ENCODE assay signal across 11 cellular contexts in the genomic region with DNA sequence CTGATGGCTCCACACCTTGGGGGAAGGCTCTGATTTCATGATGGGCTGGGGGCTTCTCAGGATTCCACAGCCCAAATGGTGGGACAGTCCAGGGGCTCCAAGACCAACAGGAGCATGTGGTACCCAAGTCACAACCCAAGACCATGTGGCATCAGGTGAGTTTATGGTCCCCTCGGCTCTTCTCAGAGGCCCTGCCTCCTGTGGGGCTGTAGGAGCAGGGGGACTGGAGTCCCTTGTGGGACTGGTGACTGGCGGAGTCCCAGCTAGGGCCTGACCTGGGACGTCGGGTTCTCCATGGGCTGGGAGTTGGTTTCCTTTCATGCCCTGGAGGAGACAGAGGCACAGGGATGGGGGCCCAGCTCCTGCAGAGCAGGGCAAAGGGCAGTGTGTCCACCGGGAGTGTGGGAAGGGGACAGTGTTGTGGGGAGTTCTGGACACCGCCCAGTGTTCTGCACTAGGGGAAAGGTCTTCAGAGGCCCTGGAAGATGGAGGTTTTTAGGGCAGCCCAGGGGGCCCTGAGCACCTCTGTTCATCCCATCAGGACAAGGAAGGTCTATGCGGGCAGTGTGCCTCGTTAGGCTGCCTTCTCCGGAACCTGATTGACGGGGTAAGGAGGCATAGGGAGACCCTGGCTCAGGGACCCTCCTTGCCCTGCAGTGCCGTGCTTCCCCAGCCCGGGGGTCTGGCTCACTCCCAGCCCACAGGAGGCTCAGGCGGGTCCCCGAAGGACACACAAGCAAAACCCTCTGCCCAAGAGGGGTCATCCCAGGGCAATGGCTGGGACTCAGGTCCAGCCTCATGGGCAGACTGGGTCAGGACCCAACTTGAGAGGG. TPM values are rescaled to one million over a fixed set of nuclear protein-coding genes. Genes with fewer than 3 reads are reported as not detected.
DNase-seq lines count a peak whose midpoint lies in the region; ATAC-seq, FAIRE-seq and TF ChIP-seq lines count a peak whose summit lies in the region.
"Not testable (repeated sequence)": the region's sequence is repeated elsewhere in the genome, so short reads cannot be mapped to it uniquely, and the experiment has no call there.
"Had no signal": no experiment of that assay in that cellular context is flagged by ENCODE, and none has a peak within 500 bp of the region (broad histone marks: within the 10 kb centered on the region; RNA-seq: fewer than 3 reads in every experiment).

No MANE protein-coding gene starts in this region.

- not testable (repeated sequence) for H3K4me3 Mint-ChIP-seq in activated CD4-positive, alpha-beta T cell treated with anti-CD3 and anti-CD28 coated beads for 36 hours; activated CD4-positive, alpha-beta memory T cell treated with anti-CD3 and anti-CD28 coated beads for 36 hours; osteocyte (ENCODE audit: unreplicated experiment)

- not testable (repeated sequence) for H2AFZ ChIP-seq in HepG2 (ENCODE audit: low read length); neuronal stem cell (ENCODE audit: low read length)

- H3K4me2 ChIP-seq in HepG2 (ENCODE audit: low read depth, low read length), result peak overlapping the region; percentile 39; the same call in 1 of the 2 replicates
- not testable (repeated sequence) for H3K4me2 ChIP-seq in neuronal stem cell (ENCODE audit: insufficient read depth, low read length, poor library complexity, severe bottlenecking)

- H3K23ac ChIP-seq in neuronal stem cell (ENCODE audit: low read depth, low read length, poor library complexity), result not testable (repeated sequence)

- not testable (repeated sequence) for H3K4me3 ChIP-seq in esophagus muscularis mucosa; HepG2 (replicated peaks in 1 of 3; ENCODE audit: insufficient read depth in 1 of 3, low read depth in 2 of 3, low read length in 3 of 3); neuronal stem cell (ENCODE audit: low read length in 2 of 2)

- POLR2A ChIA-PET in activated CD4-positive, alpha-beta T cell treated with anti-CD3 and anti-CD28 coated beads for 36 hours (lab: Charles Lee); activated CD4-positive, alpha-beta memory T cell treated with anti-CD3 and anti-CD28 coated beads for 36 hours (lab: Charles Lee); HepG2 (lab: Yijun Ruan, JAX): not testable (repeated sequence)

- not testable (repeated sequence) for H2BK120ac ChIP-seq in neuronal stem cell (ENCODE audit: low read depth, low read length)

- FAIRE-seq in HepG2 (lab: Jason Lieb, UNC), result not testable (repeated sequence)

- not testable (repeated sequence) for H3K9me3 ChIP-seq in esophagus muscularis mucosa; HepG2 (ENCODE audit: low read length); neuronal stem cell (replicated peaks in 1 of 2; ENCODE audit: control insufficient read depth in 2 of 2, insufficient read depth in 1 of 2, low read depth in 1 of 2, low read length in 2 of 2)

- not testable (repeated sequence) for H3K4ac ChIP-seq in neuronal stem cell (ENCODE audit: low read length)

- peak overlapping the region; percentile 56 for H3K14ac ChIP-seq in neuronal stem cell (ENCODE audit: low read length)

- not testable (repeated sequence) for H3K27ac ChIP-seq in esophagus muscularis mucosa (replicated peaks in 1 of 4); HepG2 (ENCODE audit: extremely low read length, insufficient read depth, low read length); neuronal stem cell (replicated peaks; ENCODE audit: low read length)

- TF ChIP-seq POLR2A in esophagus muscularis mucosa (IDR thresholded peaks at IDR 0.05; ENCODE audit: low read depth); HepG2 (IDR thresholded peaks at IDR 0.05; ENCODE audit: insufficient read depth in 1 of 2, low read depth in 2 of 2, low read length in 2 of 2): not testable (repeated sequence)

- H3K36me3 Mint-ChIP-seq in activated CD4-positive, alpha-beta T cell treated with anti-CD3 and anti-CD28 coated beads for 36 hours (ENCODE audit: low read depth); activated CD4-positive, alpha-beta memory T cell treated with anti-CD3 and anti-CD28 coated beads for 36 hours; osteocyte (ENCODE audit: unreplicated experiment): not testable (repeated sequence)

- not testable (repeated sequence) for H3K9me3 Mint-ChIP-seq in activated CD4-positive, alpha-beta T cell treated with anti-CD3 and anti-CD28 coated beads for 36 hours (ENCODE audit: low read depth); activated CD4-positive, alpha-beta memory T cell treated with anti-CD3 and anti-CD28 coated beads for 36 hours; osteocyte (ENCODE audit: unreplicated experiment)

- not testable (repeated sequence) for H3K27me3 Mint-ChIP-seq in activated CD4-positive, alpha-beta T cell treated with anti-CD3 and anti-CD28 coated beads for 36 hours; activated CD4-positive, alpha-beta memory T cell treated with anti-CD3 and anti-CD28 coated beads for 36 hours; osteocyte (ENCODE audit: unreplicated experiment)

- not testable (repeated sequence) for H3K4me1 ChIP-seq in esophagus muscularis mucosa; neuronal stem cell (ENCODE audit: control insufficient read depth in 2 of 2, insufficient read depth in 1 of 2, low read depth in 1 of 2, low read length in 2 of 2)
- peaks cover 20% of the 10 kb centered on the region for H3K4me1 ChIP-seq in HepG2 (ENCODE audit: insufficient read depth, low read length)

- H2BK15ac ChIP-seq in neuronal stem cell (ENCODE audit: low read length), result not testable (repeated sequence)

- not testable (repeated sequence) for H3K4me1 Mint-ChIP-seq in activated CD4-positive, alpha-beta T cell treated with anti-CD3 and anti-CD28 coated beads for 36 hours; activated CD4-positive, alpha-beta memory T cell treated with anti-CD3 and anti-CD28 coated beads for 36 hours (ENCODE audit: low read depth); osteocyte (ENCODE audit: unreplicated experiment)

- intact Hi-C loops in activated CD4-positive, alpha-beta T cell treated with anti-CD3 and anti-CD28 coated beads for 36 hours (cut with DNase I, micrococcal nuclease); activated CD4-positive, alpha-beta memory T cell treated with anti-CD3 and anti-CD28 coated beads for 36 hours (cut with micrococcal nuclease); esophagus muscularis mucosa (cut with DNase I); HepG2 (cut with micrococcal nuclease; ENCODE audit: unreplicated experiment); sciatic nerve (cut with DNase I): not testable (repeated sequence)

- H4K20me1 ChIP-seq in HepG2 (ENCODE audit: insufficient read depth, low read length), result not testable (repeated sequence)

- not testable (repeated sequence) for H3K79me1 ChIP-seq in neuronal stem cell (ENCODE audit: low read depth, low read length)

- not testable (repeated sequence) for BruUV-seq in HepG2 (replicated peaks; lab: Mats Ljungman, UMichigan)

- H2BK12ac ChIP-seq in neuronal stem cell (ENCODE audit: low read length), result not testable (repeated sequence)

- not testable (repeated sequence) for TF ChIP-seq EP300 in esophagus muscularis mucosa (IDR thresholded peaks at IDR 0.05); HepG2 (IDR thresholded peaks at IDR 0.05; ENCODE audit: low read depth in 2 of 2, low read length in 2 of 2); HepG2 (CRISPR knock-in tag; IDR thresholded peaks at IDR 0.05; ENCODE audit: borderline replicate concordance)

- H3K27ac Mint-ChIP-seq in activated CD4-positive, alpha-beta T cell treated with anti-CD3 and anti-CD28 coated beads for 36 hours; activated CD4-positive, alpha-beta memory T cell treated with anti-CD3 and anti-CD28 coated beads for 36 hours; osteocyte (ENCODE audit: unreplicated experiment): not testable (repeated sequence)

- DNase-seq in activated CD4-positive, alpha-beta T cell treated with anti-CD3 and anti-CD28 coated beads for 36 hours, result peak; percentile 1
- peak; percentile 6 for DNase-seq in activated CD4-positive, alpha-beta memory T cell treated with anti-CD3 and anti-CD28 coated beads for 36 hours
- DNase-seq in esophagus muscularis mucosa (ENCODE audit: extremely low spot score) (peak; percentile 74), osteocyte (ENCODE audit: extremely low spot score, unreplicated experiment) (peak; percentile 81), sciatic nerve (ENCODE audit: low spot score) (peak; percentile 43)
- not testable (repeated sequence) for DNase-seq in HepG2 (ENCODE audit: low spot score); neuronal stem cell (ENCODE audit: low spot score)

- H2BK5ac ChIP-seq in neuronal stem cell (ENCODE audit: low read length), result not testable (repeated sequence)

- TF ChIP-seq CTCF in esophagus muscularis mucosa (IDR thresholded peaks at IDR 0.05); HepG2 (CRISPR knock-in tag; IDR thresholded peaks at IDR 0.05); osteocyte (IDR thresholded peaks at IDR 0.05): not testable (repeated sequence)

- not testable (repeated sequence) for H2AK5ac ChIP-seq in neuronal stem cell (ENCODE audit: low read depth, low read length)

- TF ChIP-seq RAD21 in HepG2 (CRISPR knock-in tag; IDR thresholded peaks at IDR 0.05), result not testable (repeated sequence)

- H3K18ac ChIP-seq in neuronal stem cell (ENCODE audit: low read length), result not testable (repeated sequence)

- not testable (repeated sequence) for H4K8ac ChIP-seq in neuronal stem cell (ENCODE audit: low read depth, low read length)

- not testable (repeated sequence) for H3K9ac ChIP-seq in HepG2 (ENCODE audit: insufficient read depth, low read depth, low read length); neuronal stem cell (ENCODE audit: low read depth, low read length, poor library complexity)

- not testable (repeated sequence) for H3K79me2 ChIP-seq in HepG2 (ENCODE audit: insufficient read depth, low read length)

- H3K36me3 ChIP-seq in esophagus muscularis mucosa; HepG2 (replicated peaks in 1 of 2; ENCODE audit: control insufficient read depth in 1 of 2, insufficient read depth in 2 of 2, low read length in 2 of 2); neuronal stem cell (replicated peaks in 1 of 2; ENCODE audit: control insufficient read depth in 2 of 2, insufficient read depth in 2 of 2, low read length in 2 of 2): not testable (repeated sequence)

- in situ Hi-C loops in HepG2 (cut with HindIII; ENCODE audit: extremely low pct_ligation_motif_present, low pct_unique_long_range_greater_than_20kb), result not testable (repeated sequence)

- not testable (repeated sequence) for H4K91ac ChIP-seq in neuronal stem cell (ENCODE audit: low read depth, low read length, poor library complexity)

- not testable (repeated sequence) for H3K27me3 ChIP-seq in esophagus muscularis mucosa; neuronal stem cell (ENCODE audit: control insufficient read depth in 3 of 3, insufficient read depth in 3 of 3, low read depth in 1 of 3, low read length in 3 of 3)
- peaks cover 2 to 20% of the 10 kb centered on the region in 2 experiments; a peak in 4 of 5 replicates for H3K27me3 ChIP-seq in HepG2 (ENCODE audit: control insufficient read depth in 1 of 2, insufficient read depth in 2 of 2, low read length in 2 of 2)

- CTCF ChIA-PET in activated CD4-positive, alpha-beta T cell treated with anti-CD3 and anti-CD28 coated beads for 36 hours (lab: Charles Lee); activated CD4-positive, alpha-beta memory T cell treated with anti-CD3 and anti-CD28 coated beads for 36 hours (lab: Charles Lee); HepG2 (lab: Yijun Ruan, JAX; ENCODE audit: low intra/inter-chr PET ratio, low total read pairs): not testable (repeated sequence)

- WGBS in esophagus muscularis mucosa, result 60% methylated on average over 1 of the region's 14 CpGs
- 28% methylated on average over 2 of the region's 14 CpGs for WGBS in HepG2 (ENCODE audit: low lambda C conversion rate)
- WGBS in neuronal stem cell (ENCODE audit: extremely low coverage in 2 of 2, insufficient read length in 2 of 2, insufficient replicate concordance in 1 of 2), 2 donors, result no CpG with 5 or more reads among the region's 14 CpGs

- ATAC-seq in activated CD4-positive, alpha-beta T cell treated with anti-CD3 and anti-CD28 coated beads for 36 hours; HepG2; sciatic nerve: not testable (repeated sequence)

RNA-seq across cellular contexts. Expression of gene USP6, which starts 21.0 kb away (rescaled TPM):
- total RNA-seq in activated CD4-positive, alpha-beta T cell treated with anti-CD3 and anti-CD28 coated beads for 36 hours, result under 1 TPM in 1 of 2 experiments, not detected in 1; 0.07 TPM
- total RNA-seq in activated CD4-positive, alpha-beta memory T cell treated with anti-CD3 and anti-CD28 coated beads for 36 hours, result under 1 TPM; 0.05 TPM
- total RNA-seq in esophagus muscularis mucosa (1 to 10 TPM in 1 of 4 donors, under 1 TPM in 2, not detected in 1; 0.06 to 2.9 (median 0.33) TPM), HepG2 (2016; rRNA removed; fragmentation: Illumina TruSeq; extraction: Trizol) (0.04 TPM in 2 replicates), osteocyte (0.13 and 0.16 TPM in 2 replicates), sciatic nerve (0.31 TPM)
- not detected in 2 replicates for total RNA-seq in HepG2 (2016; cell fraction: cytosol; rRNA removed; fragmentation: Illumina TruSeq; extraction: Trizol; ENCODE audit: low read depth)
- total RNA-seq in HepG2 (2016; cell fraction: insoluble cytoplasmic fraction; rRNA removed; fragmentation: Illumina TruSeq; extraction: Trizol), result 0.04 TPM in 2 replicates
- total RNA-seq in HepG2 (2016; cell fraction: membrane; rRNA removed; fragmentation: Illumina TruSeq; extraction: Trizol), result 0.03 TPM in 1 of 2 replicates, not detected in the other
- not detected in 2 replicates for total RNA-seq in HepG2 (2016; cell fraction: nucleus; rRNA removed; fragmentation: Illumina TruSeq; extraction: Trizol)
- polyA plus RNA-seq in HepG2 (2011; rRNA removed), result not detected in 2 replicates
- polyA plus RNA-seq in HepG2 (2011; cell fraction: cytosol; rRNA removed), result not detected in 2 replicates
- polyA plus RNA-seq in HepG2 (2011; cell fraction: nucleus; rRNA removed), result 0.03 TPM in 1 of 2 replicates, not detected in the other
- polyA plus RNA-seq in HepG2 (2012), result 0.07 and 0.09 TPM in 2 replicates
- polyA plus RNA-seq in HepG2 (2016; cell fraction: cytosol; fragmentation: Illumina TruSeq; extraction: Trizol; ENCODE audit: low read depth), result 0.01 TPM in 1 of 2 replicates, not detected in the other
- 0.07 and 0.09 TPM in 2 replicates for polyA plus RNA-seq in HepG2 (2016; cell fraction: insoluble cytoplasmic fraction; fragmentation: Illumina TruSeq; extraction: Trizol; ENCODE audit: low read depth)
- polyA plus RNA-seq in HepG2 (2016; cell fraction: membrane; fragmentation: Illumina TruSeq; extraction: Trizol; ENCODE audit: low read depth), result 0.02 and 0.05 TPM in 2 replicates
- 0.13 and 0.14 TPM in 2 replicates for polyA plus RNA-seq in HepG2 (2016; cell fraction: nucleus; fragmentation: Illumina TruSeq; extraction: Trizol; ENCODE audit: insufficient read depth, low read depth)
- 0.02 TPM in 1 of 2 replicates, not detected in the other for polyA minus RNA-seq in HepG2 (2011; rRNA and poly(A)+ RNA removed; ENCODE audit: low replicate concordance)
- not detected in 2 replicates for polyA minus RNA-seq in HepG2 (2011; cell fraction: cytosol; rRNA and poly(A)+ RNA removed)
- not detected in 2 replicates for polyA minus RNA-seq in HepG2 (2011; cell fraction: nucleus; rRNA and poly(A)+ RNA removed)
- 0.03 TPM for polyA plus RNA-seq in neuronal stem cell (2013, experiment 1 of 2)
- 0.04 TPM for polyA plus RNA-seq in neuronal stem cell (2013, experiment 2 of 2)
- total RNA-seq: CD4-positive, CD25-positive, alpha-beta regulatory T cell; Daoy; G401 had no signal
- polyA plus RNA-seq: AG04450 had no signal

RNA-seq across cellular contexts. Expression of gene ZNF232, which starts 25.1 kb away (rescaled TPM):
- 10 to 100 TPM; 16.1 to 16.2 TPM for total RNA-seq in activated CD4-positive, alpha-beta T cell treated with anti-CD3 and anti-CD28 coated beads for 36 hours
- total RNA-seq in activated CD4-positive, alpha-beta memory T cell treated with anti-CD3 and anti-CD28 coated beads for 36 hours, result 10 to 100 TPM; 13.6 to 14.2 TPM
- total RNA-seq in esophagus muscularis mucosa, result 10 to 100 TPM in 2 of 4 donors, 1 to 10 TPM in 2; 8.4 to 12.5 (median 10.8) TPM
- total RNA-seq in HepG2 (2016; rRNA removed; fragmentation: Illumina TruSeq; extraction: Trizol), result 28.7 and 35.4 TPM in 2 replicates
- 13.3 and 13.6 TPM in 2 replicates for total RNA-seq in HepG2 (2016; cell fraction: cytosol; rRNA removed; fragmentation: Illumina TruSeq; extraction: Trizol; ENCODE audit: low read depth)
- 29.8 and 36.0 TPM in 2 replicates for total RNA-seq in HepG2 (2016; cell fraction: insoluble cytoplasmic fraction; rRNA removed; fragmentation: Illumina TruSeq; extraction: Trizol)
- total RNA-seq in HepG2 (2016; cell fraction: membrane; rRNA removed; fragmentation: Illumina TruSeq; extraction: Trizol), result 26.1 and 26.5 TPM in 2 replicates
- total RNA-seq in HepG2 (2016; cell fraction: nucleus; rRNA removed; fragmentation: Illumina TruSeq; extraction: Trizol), result 22.6 and 26.3 TPM in 2 replicates
- 7.8 and 9.2 TPM in 2 replicates for polyA plus RNA-seq in HepG2 (2011; rRNA removed)
- polyA plus RNA-seq in HepG2 (2011; cell fraction: cytosol; rRNA removed), result 7.4 TPM in 2 replicates
- 9.1 and 10.7 TPM in 2 replicates for polyA plus RNA-seq in HepG2 (2011; cell fraction: nucleus; rRNA removed)
- 10.0 and 10.9 TPM in 2 replicates for polyA plus RNA-seq in HepG2 (2012)
- 8.9 and 10.2 TPM in 2 replicates for polyA plus RNA-seq in HepG2 (2016; cell fraction: cytosol; fragmentation: Illumina TruSeq; extraction: Trizol; ENCODE audit: low read depth)
- 28.1 and 28.6 TPM in 2 replicates for polyA plus RNA-seq in HepG2 (2016; cell fraction: insoluble cytoplasmic fraction; fragmentation: Illumina TruSeq; extraction: Trizol; ENCODE audit: low read depth)
- 15.0 and 17.3 TPM in 2 replicates for polyA plus RNA-seq in HepG2 (2016; cell fraction: membrane; fragmentation: Illumina TruSeq; extraction: Trizol; ENCODE audit: low read depth)
- polyA plus RNA-seq in HepG2 (2016; cell fraction: nucleus; fragmentation: Illumina TruSeq; extraction: Trizol; ENCODE audit: insufficient read depth, low read depth), result 30.1 and 30.5 TPM in 2 replicates
- polyA minus RNA-seq in HepG2 (2011; rRNA and poly(A)+ RNA removed; ENCODE audit: low replicate concordance), result 3.9 and 8.3 TPM in 2 replicates
- polyA minus RNA-seq in HepG2 (2011; cell fraction: cytosol; rRNA and poly(A)+ RNA removed), result 2.6 and 6.2 TPM in 2 replicates
- polyA minus RNA-seq in HepG2 (2011; cell fraction: nucleus; rRNA and poly(A)+ RNA removed), result 7.5 and 10.1 TPM in 2 replicates
- polyA plus RNA-seq in neuronal stem cell (2013, experiment 1 of 2), result 25.0 TPM
- polyA plus RNA-seq in neuronal stem cell (2013, experiment 2 of 2), result 24.4 TPM
- total RNA-seq in osteocyte, result 7.9 and 8.5 TPM in 2 replicates
- 10.0 TPM for total RNA-seq in sciatic nerve

RNA-seq across cellular contexts. Expression of gene ZNF594, which starts 54.9 kb away (rescaled TPM):
- total RNA-seq in activated CD4-positive, alpha-beta T cell treated with anti-CD3 and anti-CD28 coated beads for 36 hours, result 1 to 10 TPM; 8.0 to 8.4 TPM
- 1 to 10 TPM; 5.3 to 6.2 TPM for total RNA-seq in activated CD4-positive, alpha-beta memory T cell treated with anti-CD3 and anti-CD28 coated beads for 36 hours
- total RNA-seq in esophagus muscularis mucosa (10 to 100 TPM in 2 of 4 donors, 1 to 10 TPM in 2; 7.5 to 13.3 (median 9.6) TPM), HepG2 (2016; rRNA removed; fragmentation: Illumina TruSeq; extraction: Trizol) (9.0 and 9.6 TPM in 2 replicates), osteocyte (9.2 and 10.4 TPM in 2 replicates), sciatic nerve (16.5 TPM)
- total RNA-seq in HepG2 (2016; cell fraction: cytosol; rRNA removed; fragmentation: Illumina TruSeq; extraction: Trizol; ENCODE audit: low read depth), result 1.1 and 2.2 TPM in 2 replicates
- total RNA-seq in HepG2 (2016; cell fraction: insoluble cytoplasmic fraction; rRNA removed; fragmentation: Illumina TruSeq; extraction: Trizol), result 9.2 and 10.9 TPM in 2 replicates
- 4.9 and 5.1 TPM in 2 replicates for total RNA-seq in HepG2 (2016; cell fraction: membrane; rRNA removed; fragmentation: Illumina TruSeq; extraction: Trizol)
- total RNA-seq in HepG2 (2016; cell fraction: nucleus; rRNA removed; fragmentation: Illumina TruSeq; extraction: Trizol), result 13.9 and 16.3 TPM in 2 replicates
- polyA plus RNA-seq in HepG2 (2011; rRNA removed), result 2.9 TPM in 2 replicates
- 1.3 and 1.8 TPM in 2 replicates for polyA plus RNA-seq in HepG2 (2011; cell fraction: cytosol; rRNA removed)
- 9.2 and 9.7 TPM in 2 replicates for polyA plus RNA-seq in HepG2 (2011; cell fraction: nucleus; rRNA removed)
- 3.0 and 3.4 TPM in 2 replicates for polyA plus RNA-seq in HepG2 (2012)
- 0.53 and 0.61 TPM in 2 replicates for polyA plus RNA-seq in HepG2 (2016; cell fraction: cytosol; fragmentation: Illumina TruSeq; extraction: Trizol; ENCODE audit: low read depth)
- polyA plus RNA-seq in HepG2 (2016; cell fraction: insoluble cytoplasmic fraction; fragmentation: Illumina TruSeq; extraction: Trizol; ENCODE audit: low read depth), result 4.1 and 4.2 TPM in 2 replicates
- 1.00 and 1.7 TPM in 2 replicates for polyA plus RNA-seq in HepG2 (2016; cell fraction: membrane; fragmentation: Illumina TruSeq; extraction: Trizol; ENCODE audit: low read depth)
- polyA plus RNA-seq in HepG2 (2016; cell fraction: nucleus; fragmentation: Illumina TruSeq; extraction: Trizol; ENCODE audit: insufficient read depth, low read depth), result 15.7 and 18.5 TPM in 2 replicates
- 3.6 and 5.3 TPM in 2 replicates for polyA minus RNA-seq in HepG2 (2011; rRNA and poly(A)+ RNA removed; ENCODE audit: low replicate concordance)
- polyA minus RNA-seq in HepG2 (2011; cell fraction: cytosol; rRNA and poly(A)+ RNA removed), result 3.0 and 3.5 TPM in 2 replicates
- 14.4 and 19.0 TPM in 2 replicates for polyA minus RNA-seq in HepG2 (2011; cell fraction: nucleus; rRNA and poly(A)+ RNA removed)
- 5.1 TPM for polyA plus RNA-seq in neuronal stem cell (2013, experiment 1 of 2)
- 5.8 TPM for polyA plus RNA-seq in neuronal stem cell (2013, experiment 2 of 2)

RNA-seq across cellular contexts. Expression of gene ZFP3, which starts 58.5 kb away (rescaled TPM):
- total RNA-seq in activated CD4-positive, alpha-beta T cell treated with anti-CD3 and anti-CD28 coated beads for 36 hours, result 1 to 10 TPM; 2.2 to 2.8 TPM
- total RNA-seq in activated CD4-positive, alpha-beta memory T cell treated with anti-CD3 and anti-CD28 coated beads for 36 hours, result 1 to 10 TPM; 1.8 to 1.9 TPM
- total RNA-seq in esophagus muscularis mucosa (1 to 10 TPM; 4.1 to 6.2 (median 5.3) TPM), HepG2 (2016; rRNA removed; fragmentation: Illumina TruSeq; extraction: Trizol) (not detected in 2 replicates), osteocyte (0.78 and 0.86 TPM in 2 replicates), sciatic nerve (6.6 TPM)
- not detected in 2 replicates for total RNA-seq in HepG2 (2016; cell fraction: cytosol; rRNA removed; fragmentation: Illumina TruSeq; extraction: Trizol; ENCODE audit: low read depth)
- not detected in 2 replicates for total RNA-seq in HepG2 (2016; cell fraction: insoluble cytoplasmic fraction; rRNA removed; fragmentation: Illumina TruSeq; extraction: Trizol)
- total RNA-seq in HepG2 (2016; cell fraction: membrane; rRNA removed; fragmentation: Illumina TruSeq; extraction: Trizol), result not detected in 2 replicates
- total RNA-seq in HepG2 (2016; cell fraction: nucleus; rRNA removed; fragmentation: Illumina TruSeq; extraction: Trizol), result not detected in 2 replicates
- not detected in 2 replicates for polyA plus RNA-seq in HepG2 (2011; rRNA removed)
- not detected in 2 replicates for polyA plus RNA-seq in HepG2 (2011; cell fraction: cytosol; rRNA removed)
- polyA plus RNA-seq in HepG2 (2011; cell fraction: nucleus; rRNA removed), result not detected in 2 replicates
- polyA plus RNA-seq in HepG2 (2012), result not detected in 2 replicates
- not detected in 2 replicates for polyA plus RNA-seq in HepG2 (2016; cell fraction: cytosol; fragmentation: Illumina TruSeq; extraction: Trizol; ENCODE audit: low read depth)
- not detected in 2 replicates for polyA plus RNA-seq in HepG2 (2016; cell fraction: insoluble cytoplasmic fraction; fragmentation: Illumina TruSeq; extraction: Trizol; ENCODE audit: low read depth)
- polyA plus RNA-seq in HepG2 (2016; cell fraction: membrane; fragmentation: Illumina TruSeq; extraction: Trizol; ENCODE audit: low read depth), result not detected in 2 replicates
- polyA plus RNA-seq in HepG2 (2016; cell fraction: nucleus; fragmentation: Illumina TruSeq; extraction: Trizol; ENCODE audit: insufficient read depth, low read depth), result not detected in 2 replicates
- not detected in 2 replicates for polyA minus RNA-seq in HepG2 (2011; rRNA and poly(A)+ RNA removed; ENCODE audit: low replicate concordance)
- not detected in 2 replicates for polyA minus RNA-seq in HepG2 (2011; cell fraction: cytosol; rRNA and poly(A)+ RNA removed)
- not detected in 2 replicates for polyA minus RNA-seq in HepG2 (2011; cell fraction: nucleus; rRNA and poly(A)+ RNA removed)
- 0.32 TPM for polyA plus RNA-seq in neuronal stem cell (2013, experiment 1 of 2)
- polyA plus RNA-seq in neuronal stem cell (2013, experiment 2 of 2), result 0.25 TPM
- total RNA-seq: Daoy, G401 had no signal
